1 cellular context compared by ENCODE assay signal in the genomic region with DNA sequence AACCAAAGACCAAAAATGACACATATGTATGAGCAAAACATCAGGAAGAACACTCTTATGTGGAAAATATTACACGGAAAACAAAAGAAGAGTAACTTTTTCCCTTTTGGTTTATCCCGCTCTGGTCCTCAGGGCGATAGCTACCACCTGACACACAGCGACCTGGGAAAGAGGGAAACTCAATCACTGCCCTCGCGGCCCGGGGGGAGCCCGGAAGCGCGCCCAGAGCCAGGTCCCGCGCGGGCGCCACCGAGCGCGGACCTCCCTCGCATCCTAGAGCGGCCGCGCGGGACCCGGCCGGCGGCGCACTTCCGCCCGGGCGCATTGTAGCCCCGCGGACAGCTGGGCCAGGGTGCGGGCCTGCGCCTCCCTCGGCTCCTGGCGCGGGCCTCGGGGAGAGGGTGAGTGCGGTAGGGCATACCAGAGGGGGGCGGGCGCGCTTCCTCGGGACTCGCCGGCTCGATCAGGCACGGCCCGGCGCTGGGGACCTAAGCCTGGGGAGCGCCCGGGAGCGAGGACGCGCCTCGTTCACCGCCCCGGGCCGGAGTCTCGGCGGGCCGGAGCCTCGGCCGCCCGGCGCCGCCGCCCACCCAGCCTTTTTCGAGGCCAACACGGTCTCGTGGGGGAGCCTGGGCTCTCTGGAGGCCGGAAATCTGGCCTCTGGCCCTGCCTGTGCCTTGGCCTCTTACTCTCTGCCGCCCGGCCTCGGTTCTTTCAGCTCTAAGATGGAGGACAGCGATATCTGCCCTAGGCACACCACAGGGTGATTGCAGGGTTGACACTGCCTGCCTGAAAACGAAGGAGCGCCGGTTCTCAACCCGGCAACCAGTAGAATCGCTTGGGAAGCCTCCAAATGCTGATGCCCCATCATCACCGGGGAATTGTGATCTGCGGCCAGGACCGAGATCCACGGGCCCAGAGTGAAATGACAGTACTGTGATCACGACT.
TF ChIP-seq lines count a peak whose summit lies in the region.

A gene with protein sequence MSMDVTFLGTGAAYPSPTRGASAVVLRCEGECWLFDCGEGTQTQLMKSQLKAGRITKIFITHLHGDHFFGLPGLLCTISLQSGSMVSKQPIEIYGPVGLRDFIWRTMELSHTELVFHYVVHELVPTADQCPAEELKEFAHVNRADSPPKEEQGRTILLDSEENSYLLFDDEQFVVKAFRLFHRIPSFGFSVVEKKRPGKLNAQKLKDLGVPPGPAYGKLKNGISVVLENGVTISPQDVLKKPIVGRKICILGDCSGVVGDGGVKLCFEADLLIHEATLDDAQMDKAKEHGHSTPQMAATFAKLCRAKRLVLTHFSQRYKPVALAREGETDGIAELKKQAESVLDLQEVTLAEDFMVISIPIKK (plus strand): TSS at position 327 of the 948 bp plus-strand sequence. CDS start 6,365 bp downstream, outside the sequence.

TF ChIP-seq in K562, 482 proteins besides CTCF, POLR2A, EP300 and RAD21 (continued from another document and continues in another):
- TF ChIP-seq NONO (IDR thresholded peaks at IDR 0.05; ENCODE audit: low read depth in 2 of 2, low read length in 1 of 2) (peak; percentile 40 to 72; a peak in 3 of 4 replicates), CCAR2 (IDR thresholded peaks at IDR 0.05; ENCODE audit: low read depth, low read length) (no peak), SMAD2 (IDR thresholded peaks at IDR 0.05; ENCODE audit: low read depth, low read length) (no peak), SIX5 (IDR thresholded peaks at IDR 0.05; ENCODE audit: borderline replicate concordance in 1 of 2, insufficient read depth in 1 of 2, low read depth in 1 of 2, low read length in 2 of 2) (no peak), EP400 (IDR thresholded peaks at IDR 0.05) (peak; percentile 40; the same call in 1 of the 2 replicates), ZBTB8A (IDR thresholded peaks at IDR 0.05; ENCODE audit: partially characterized antibody) (no peak), POLR2G (IDR thresholded peaks at IDR 0.05; ENCODE audit: low read depth, low read length) (peak; percentile 96), MAFK (IDR thresholded peaks at IDR 0.05; ENCODE audit: low read length) (no peak), KLF13 (tag; IDR thresholded peaks at IDR 0.05; ENCODE audit: borderline replicate concordance, low read depth) (0 out of 2 replicates have a peak, but pooled peaks have one; percentile 22), CBX2 (IDR thresholded peaks at IDR 0.05; ENCODE audit: insufficient read depth, low read length, poor library complexity, severe bottlenecking) (no peak), CHD1 (IDR thresholded peaks at IDR 0.05; ENCODE audit: low read length) (peak; percentile 12), ZSCAN32 (CRISPR knock-in tag; IDR thresholded peaks at IDR 0.05) (no peak), PCBP1 (IDR thresholded peaks at IDR 0.05; ENCODE audit: low read depth, low read length, poor library complexity, severe bottlenecking) (peak; percentile 78), KLF10 (CRISPR knock-in tag; IDR thresholded peaks at IDR 0.05) (no peak), GTF2E2 (tag; IDR thresholded peaks at IDR 0.05) (peak; percentile 76; the same call in 1 of the 2 replicates), DDX20 (tag; IDR thresholded peaks at IDR 0.05; ENCODE audit: low read depth) (no peak), ZBTB1 (CRISPR knock-in tag; IDR thresholded peaks at IDR 0.05; ENCODE audit: borderline replicate concordance, low read depth) (peak; percentile 60; the same call in 1 of the 2 replicates)
- TF ChIP-seq, protein P1, sequence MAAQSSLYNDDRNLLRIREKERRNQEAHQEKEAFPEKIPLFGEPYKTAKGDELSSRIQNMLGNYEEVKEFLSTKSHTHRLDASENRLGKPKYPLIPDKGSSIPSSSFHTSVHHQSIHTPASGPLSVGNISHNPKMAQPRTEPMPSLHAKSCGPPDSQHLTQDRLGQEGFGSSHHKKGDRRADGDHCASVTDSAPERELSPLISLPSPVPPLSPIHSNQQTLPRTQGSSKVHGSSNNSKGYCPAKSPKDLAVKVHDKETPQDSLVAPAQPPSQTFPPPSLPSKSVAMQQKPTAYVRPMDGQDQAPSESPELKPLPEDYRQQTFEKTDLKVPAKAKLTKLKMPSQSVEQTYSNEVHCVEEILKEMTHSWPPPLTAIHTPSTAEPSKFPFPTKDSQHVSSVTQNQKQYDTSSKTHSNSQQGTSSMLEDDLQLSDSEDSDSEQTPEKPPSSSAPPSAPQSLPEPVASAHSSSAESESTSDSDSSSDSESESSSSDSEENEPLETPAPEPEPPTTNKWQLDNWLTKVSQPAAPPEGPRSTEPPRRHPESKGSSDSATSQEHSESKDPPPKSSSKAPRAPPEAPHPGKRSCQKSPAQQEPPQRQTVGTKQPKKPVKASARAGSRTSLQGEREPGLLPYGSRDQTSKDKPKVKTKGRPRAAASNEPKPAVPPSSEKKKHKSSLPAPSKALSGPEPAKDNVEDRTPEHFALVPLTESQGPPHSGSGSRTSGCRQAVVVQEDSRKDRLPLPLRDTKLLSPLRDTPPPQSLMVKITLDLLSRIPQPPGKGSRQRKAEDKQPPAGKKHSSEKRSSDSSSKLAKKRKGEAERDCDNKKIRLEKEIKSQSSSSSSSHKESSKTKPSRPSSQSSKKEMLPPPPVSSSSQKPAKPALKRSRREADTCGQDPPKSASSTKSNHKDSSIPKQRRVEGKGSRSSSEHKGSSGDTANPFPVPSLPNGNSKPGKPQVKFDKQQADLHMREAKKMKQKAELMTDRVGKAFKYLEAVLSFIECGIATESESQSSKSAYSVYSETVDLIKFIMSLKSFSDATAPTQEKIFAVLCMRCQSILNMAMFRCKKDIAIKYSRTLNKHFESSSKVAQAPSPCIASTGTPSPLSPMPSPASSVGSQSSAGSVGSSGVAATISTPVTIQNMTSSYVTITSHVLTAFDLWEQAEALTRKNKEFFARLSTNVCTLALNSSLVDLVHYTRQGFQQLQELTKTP (IDR thresholded peaks at IDR 0.05; ENCODE audit: low read depth in 1 of 2, partially characterized antibody in 2 of 2): no peak
- TF ChIP-seq, protein P2, sequence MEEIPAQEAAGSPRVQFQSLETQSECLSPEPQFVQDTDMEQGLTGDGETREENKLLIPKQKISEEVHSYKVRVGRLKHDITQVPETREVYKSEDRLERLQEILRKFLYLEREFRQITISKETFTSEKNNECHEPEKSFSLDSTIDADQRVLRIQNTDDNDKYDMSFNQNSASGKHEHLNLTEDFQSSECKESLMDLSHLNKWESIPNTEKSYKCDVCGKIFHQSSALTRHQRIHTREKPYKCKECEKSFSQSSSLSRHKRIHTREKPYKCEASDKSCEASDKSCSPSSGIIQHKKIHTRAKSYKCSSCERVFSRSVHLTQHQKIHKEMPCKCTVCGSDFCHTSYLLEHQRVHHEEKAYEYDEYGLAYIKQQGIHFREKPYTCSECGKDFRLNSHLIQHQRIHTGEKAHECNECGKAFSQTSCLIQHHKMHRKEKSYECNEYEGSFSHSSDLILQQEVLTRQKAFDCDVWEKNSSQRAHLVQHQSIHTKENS (CRISPR knock-in tag; IDR thresholded peaks at IDR 0.05): no peak
- TF ChIP-seq, protein P3, sequence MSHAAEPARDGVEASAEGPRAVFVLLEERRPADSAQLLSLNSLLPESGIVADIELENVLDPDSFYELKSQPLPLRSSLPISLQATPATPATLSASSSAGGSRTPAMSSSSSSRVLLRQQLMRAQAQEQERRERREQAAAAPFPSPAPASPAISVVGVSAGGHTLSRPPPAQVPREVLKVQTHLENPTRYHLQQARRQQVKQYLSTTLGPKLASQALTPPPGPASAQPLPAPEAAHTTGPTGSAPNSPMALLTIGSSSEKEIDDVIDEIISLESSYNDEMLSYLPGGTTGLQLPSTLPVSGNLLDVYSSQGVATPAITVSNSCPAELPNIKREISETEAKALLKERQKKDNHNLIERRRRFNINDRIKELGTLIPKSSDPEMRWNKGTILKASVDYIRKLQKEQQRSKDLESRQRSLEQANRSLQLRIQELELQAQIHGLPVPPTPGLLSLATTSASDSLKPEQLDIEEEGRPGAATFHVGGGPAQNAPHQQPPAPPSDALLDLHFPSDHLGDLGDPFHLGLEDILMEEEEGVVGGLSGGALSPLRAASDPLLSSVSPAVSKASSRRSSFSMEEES (CRISPR knock-in tag; IDR thresholded peaks at IDR 0.05): no peak
- TF ChIP-seq, protein P4, sequence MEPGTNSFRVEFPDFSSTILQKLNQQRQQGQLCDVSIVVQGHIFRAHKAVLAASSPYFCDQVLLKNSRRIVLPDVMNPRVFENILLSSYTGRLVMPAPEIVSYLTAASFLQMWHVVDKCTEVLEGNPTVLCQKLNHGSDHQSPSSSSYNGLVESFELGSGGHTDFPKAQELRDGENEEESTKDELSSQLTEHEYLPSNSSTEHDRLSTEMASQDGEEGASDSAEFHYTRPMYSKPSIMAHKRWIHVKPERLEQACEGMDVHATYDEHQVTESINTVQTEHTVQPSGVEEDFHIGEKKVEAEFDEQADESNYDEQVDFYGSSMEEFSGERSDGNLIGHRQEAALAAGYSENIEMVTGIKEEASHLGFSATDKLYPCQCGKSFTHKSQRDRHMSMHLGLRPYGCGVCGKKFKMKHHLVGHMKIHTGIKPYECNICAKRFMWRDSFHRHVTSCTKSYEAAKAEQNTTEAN (CRISPR knock-in tag; IDR thresholded peaks at IDR 0.05): no peak
- TF ChIP-seq, protein P5, sequence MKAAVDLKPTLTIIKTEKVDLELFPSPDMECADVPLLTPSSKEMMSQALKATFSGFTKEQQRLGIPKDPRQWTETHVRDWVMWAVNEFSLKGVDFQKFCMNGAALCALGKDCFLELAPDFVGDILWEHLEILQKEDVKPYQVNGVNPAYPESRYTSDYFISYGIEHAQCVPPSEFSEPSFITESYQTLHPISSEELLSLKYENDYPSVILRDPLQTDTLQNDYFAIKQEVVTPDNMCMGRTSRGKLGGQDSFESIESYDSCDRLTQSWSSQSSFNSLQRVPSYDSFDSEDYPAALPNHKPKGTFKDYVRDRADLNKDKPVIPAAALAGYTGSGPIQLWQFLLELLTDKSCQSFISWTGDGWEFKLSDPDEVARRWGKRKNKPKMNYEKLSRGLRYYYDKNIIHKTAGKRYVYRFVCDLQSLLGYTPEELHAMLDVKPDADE (conservative IDR thresholded peaks at IDR 0.05; ENCODE audit: control insufficient read depth, low read depth, low read length): no peak; the same call in 1 of the 2 replicates
- TF ChIP-seq, protein P6, sequence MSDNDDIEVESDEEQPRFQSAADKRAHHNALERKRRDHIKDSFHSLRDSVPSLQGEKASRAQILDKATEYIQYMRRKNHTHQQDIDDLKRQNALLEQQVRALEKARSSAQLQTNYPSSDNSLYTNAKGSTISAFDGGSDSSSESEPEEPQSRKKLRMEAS (CRISPR knock-in tag; IDR thresholded peaks at IDR 0.05): no peak
- TF ChIP-seq, protein P7, sequence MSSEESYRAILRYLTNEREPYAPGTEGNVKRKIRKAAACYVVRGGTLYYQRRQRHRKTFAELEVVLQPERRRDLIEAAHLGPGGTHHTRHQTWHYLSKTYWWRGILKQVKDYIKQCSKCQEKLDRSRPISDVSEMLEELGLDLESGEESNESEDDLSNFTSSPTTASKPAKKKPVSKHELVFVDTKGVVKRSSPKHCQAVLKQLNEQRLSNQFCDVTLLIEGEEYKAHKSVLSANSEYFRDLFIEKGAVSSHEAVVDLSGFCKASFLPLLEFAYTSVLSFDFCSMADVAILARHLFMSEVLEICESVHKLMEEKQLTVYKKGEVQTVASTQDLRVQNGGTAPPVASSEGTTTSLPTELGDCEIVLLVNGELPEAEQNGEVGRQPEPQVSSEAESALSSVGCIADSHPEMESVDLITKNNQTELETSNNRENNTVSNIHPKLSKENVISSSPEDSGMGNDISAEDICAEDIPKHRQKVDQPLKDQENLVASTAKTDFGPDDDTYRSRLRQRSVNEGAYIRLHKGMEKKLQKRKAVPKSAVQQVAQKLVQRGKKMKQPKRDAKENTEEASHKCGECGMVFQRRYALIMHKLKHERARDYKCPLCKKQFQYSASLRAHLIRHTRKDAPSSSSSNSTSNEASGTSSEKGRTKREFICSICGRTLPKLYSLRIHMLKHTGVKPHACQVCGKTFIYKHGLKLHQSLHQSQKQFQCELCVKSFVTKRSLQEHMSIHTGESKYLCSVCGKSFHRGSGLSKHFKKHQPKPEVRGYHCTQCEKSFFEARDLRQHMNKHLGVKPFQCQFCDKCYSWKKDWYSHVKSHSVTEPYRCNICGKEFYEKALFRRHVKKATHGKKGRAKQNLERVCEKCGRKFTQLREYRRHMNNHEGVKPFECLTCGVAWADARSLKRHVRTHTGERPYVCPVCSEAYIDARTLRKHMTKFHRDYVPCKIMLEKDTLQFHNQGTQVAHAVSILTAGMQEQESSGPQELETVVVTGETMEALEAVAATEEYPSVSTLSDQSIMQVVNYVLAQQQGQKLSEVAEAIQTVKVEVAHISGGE (CRISPR knock-in tag; IDR thresholded peaks at IDR 0.05): peak; percentile 31 to 94 (median 77); a peak in 5 of 6 replicates
- TF ChIP-seq, protein P8, sequence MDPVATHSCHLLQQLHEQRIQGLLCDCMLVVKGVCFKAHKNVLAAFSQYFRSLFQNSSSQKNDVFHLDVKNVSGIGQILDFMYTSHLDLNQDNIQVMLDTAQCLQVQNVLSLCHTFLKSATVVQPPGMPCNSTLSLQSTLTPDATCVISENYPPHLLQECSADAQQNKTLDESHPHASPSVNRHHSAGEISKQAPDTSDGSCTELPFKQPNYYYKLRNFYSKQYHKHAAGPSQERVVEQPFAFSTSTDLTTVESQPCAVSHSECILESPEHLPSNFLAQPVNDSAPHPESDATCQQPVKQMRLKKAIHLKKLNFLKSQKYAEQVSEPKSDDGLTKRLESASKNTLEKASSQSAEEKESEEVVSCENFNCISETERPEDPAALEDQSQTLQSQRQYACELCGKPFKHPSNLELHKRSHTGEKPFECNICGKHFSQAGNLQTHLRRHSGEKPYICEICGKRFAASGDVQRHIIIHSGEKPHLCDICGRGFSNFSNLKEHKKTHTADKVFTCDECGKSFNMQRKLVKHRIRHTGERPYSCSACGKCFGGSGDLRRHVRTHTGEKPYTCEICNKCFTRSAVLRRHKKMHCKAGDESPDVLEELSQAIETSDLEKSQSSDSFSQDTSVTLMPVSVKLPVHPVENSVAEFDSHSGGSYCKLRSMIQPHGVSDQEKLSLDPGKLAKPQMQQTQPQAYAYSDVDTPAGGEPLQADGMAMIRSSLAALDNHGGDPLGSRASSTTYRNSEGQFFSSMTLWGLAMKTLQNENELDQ (CRISPR knock-in tag; IDR thresholded peaks at IDR 0.05; ENCODE audit: borderline replicate concordance): no peak
